16 cellular contexts compared by ENCODE assay signal in the genomic region with DNA sequence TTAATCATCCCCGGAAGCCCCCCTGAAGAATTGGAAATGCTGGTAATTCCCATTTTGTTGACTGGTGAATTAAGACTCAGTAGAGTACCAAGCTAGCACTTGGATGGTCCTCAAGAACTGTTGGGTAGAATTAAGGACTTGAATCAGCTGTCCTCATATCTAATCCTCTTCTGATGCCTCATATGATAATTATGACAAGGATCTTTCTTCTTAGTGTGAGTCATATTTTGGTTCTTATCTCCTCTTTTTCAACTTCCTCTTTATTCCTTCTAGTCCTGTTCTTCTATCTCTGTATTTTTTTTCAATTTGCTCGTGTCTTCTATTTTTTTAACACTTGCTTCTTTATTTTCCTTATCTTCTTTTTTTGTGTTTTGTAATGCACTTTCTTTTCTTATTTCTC.
"Had no signal": no experiment of that assay in that cellular context is flagged by ENCODE, and none has a peak within 500 bp of the region (broad histone marks: within the 10 kb centered on the region; RNA-seq: fewer than 3 reads in every experiment).

No MANE protein-coding gene starts in this region.

- ATAC-seq: activated T-cell treated with anti-CD3 and anti-CD28 coated beads, Interleukin-2, amount 50 U/mL, for 72 hours; left ventricle myocardium superior; stimulated activated naive CD8-positive, alpha-beta T cell treated with anti-CD3 and anti-CD28 coated beads, Interleukin-15, amount 100 ng/mL, for 72 hours had no signal

- H3K36me3 ChIP-seq: ascending aorta, suprapubic skin, vagina had no signal

- H3K27me3 ChIP-seq: ascending aorta, suprapubic skin, vagina had no signal

- H3K9me3 ChIP-seq: ascending aorta, suprapubic skin, vagina had no signal

- H3K4me3 ChIP-seq: ascending aorta, coronary artery, suprapubic skin, vagina had no signal

- DNase-seq: activated CD4-positive, alpha-beta T cell treated with anti-CD3 and anti-CD28 coated beads for 1 hour; activated CD4-positive, alpha-beta T cell treated with anti-CD3 and anti-CD28 coated beads, Interleukin-2, amount 50 U/mL, for 4 hours; activated effector memory CD4-positive, alpha-beta T cell treated with anti-CD3 and anti-CD28 coated beads, Interleukin-2, amount 50 U/mL, for 16 hours; activated naive CD4-positive, alpha-beta T cell treated with anti-CD3 and anti-CD28 coated beads, Interleukin-2, amount 50 U/mL, for 16 hours; activated T-cell treated with anti-CD3 and anti-CD28 coated beads, Interleukin-2, amount 50 U/mL, for 72 hours; erythroblast; head of caudate nucleus; kidney glomerular epithelial cell; left ventricle myocardium superior; stimulated activated naive CD8-positive, alpha-beta T cell treated with anti-CD3 and anti-CD28 coated beads, Interleukin-15, amount 100 ng/mL, for 72 hours; T-helper 9 cell had no signal

- H3K27ac ChIP-seq: ascending aorta, coronary artery, suprapubic skin, vagina, VCaP had no signal

- H3K4me1 ChIP-seq: ascending aorta, suprapubic skin, vagina had no signal
